Comparison of ENCODE assay signal across 18 cellular contexts in the genomic region with DNA sequence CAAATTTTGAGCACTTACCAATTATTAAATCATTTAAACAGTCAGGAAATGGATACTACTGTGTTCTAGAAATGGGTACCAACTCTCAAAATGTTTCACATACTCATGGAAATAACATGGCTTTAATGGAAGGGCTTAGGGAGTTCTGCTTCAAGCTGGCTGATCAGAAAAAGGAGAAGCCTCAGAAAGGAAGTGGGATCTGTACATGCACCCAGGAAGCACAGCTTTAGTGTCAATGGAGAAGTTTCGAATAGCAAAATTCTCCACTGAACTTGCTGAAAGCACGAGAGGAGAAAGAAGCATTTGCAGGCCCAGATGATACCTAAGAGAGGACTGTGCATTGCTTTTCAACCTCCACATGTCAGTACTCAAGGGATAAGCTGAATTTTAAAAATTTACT. TPM values are rescaled to one million over a fixed set of nuclear protein-coding genes. Genes with fewer than 3 reads are reported as not detected.
"Had no signal": no experiment of that assay in that cellular context is flagged by ENCODE, and none has a peak within 500 bp of the region (broad histone marks: within the 10 kb centered on the region; RNA-seq: fewer than 3 reads in every experiment).

No MANE protein-coding gene starts in this region.

- H3K27ac ChIP-seq: breast epithelium, VCaP had no signal

- H3K9me3 ChIP-seq: breast epithelium, esophagus squamous epithelium, heart right ventricle, spleen had no signal

- H3K4me3 ChIP-seq: breast epithelium, esophagus squamous epithelium, heart right ventricle, spleen had no signal

- ATAC-seq: activated CD8-positive, alpha-beta T cell treated with anti-CD3 and anti-CD28 coated beads for 36 hours; sciatic nerve; T-cell had no signal

- DNase-seq: activated CD4-positive, alpha-beta T cell treated with anti-CD3 and anti-CD28 coated beads for 4 hours; activated CD8-positive, alpha-beta memory T cell treated with anti-CD3 and anti-CD28 coated beads, Interleukin-2, amount 50 U/mL, for 4 hours; activated CD8-positive, alpha-beta T cell treated with anti-CD3 and anti-CD28 coated beads for 36 hours; activated naive CD8-positive, alpha-beta T cell treated with anti-CD3 and anti-CD28 coated beads, Interleukin-2, amount 10 ng/mL, durations not matched to agents 7 days and 5 days; aorta; esophagus squamous epithelium; foreskin fibroblast; heart right ventricle; posterior cingulate gyrus; spleen; stimulated activated CD4-positive, alpha-beta T cell treated with anti-CD3 and anti-CD28 coated beads, Interleukin-2, amount 100 ng/mL, for 24 hours; stimulated activated naive CD4-positive, alpha-beta T cell; T-cell; T1000 had no signal

- H3K4me1 ChIP-seq: breast epithelium had no signal

- H3K36me3 ChIP-seq: breast epithelium, heart right ventricle, spleen had no signal

- H3K27me3 ChIP-seq: breast epithelium, esophagus squamous epithelium, heart right ventricle, spleen had no signal

RNA-seq across cellular contexts. Expression of gene HS3ST1, which starts 11.1 kb away (rescaled TPM):
- total RNA-seq: activated CD8-positive, alpha-beta T cell treated with anti-CD3 and anti-CD28 coated beads for 36 hours; chondrocyte had no signal
